Comparison of ENCODE assay signal across 8 cellular contexts in the genomic region with DNA sequence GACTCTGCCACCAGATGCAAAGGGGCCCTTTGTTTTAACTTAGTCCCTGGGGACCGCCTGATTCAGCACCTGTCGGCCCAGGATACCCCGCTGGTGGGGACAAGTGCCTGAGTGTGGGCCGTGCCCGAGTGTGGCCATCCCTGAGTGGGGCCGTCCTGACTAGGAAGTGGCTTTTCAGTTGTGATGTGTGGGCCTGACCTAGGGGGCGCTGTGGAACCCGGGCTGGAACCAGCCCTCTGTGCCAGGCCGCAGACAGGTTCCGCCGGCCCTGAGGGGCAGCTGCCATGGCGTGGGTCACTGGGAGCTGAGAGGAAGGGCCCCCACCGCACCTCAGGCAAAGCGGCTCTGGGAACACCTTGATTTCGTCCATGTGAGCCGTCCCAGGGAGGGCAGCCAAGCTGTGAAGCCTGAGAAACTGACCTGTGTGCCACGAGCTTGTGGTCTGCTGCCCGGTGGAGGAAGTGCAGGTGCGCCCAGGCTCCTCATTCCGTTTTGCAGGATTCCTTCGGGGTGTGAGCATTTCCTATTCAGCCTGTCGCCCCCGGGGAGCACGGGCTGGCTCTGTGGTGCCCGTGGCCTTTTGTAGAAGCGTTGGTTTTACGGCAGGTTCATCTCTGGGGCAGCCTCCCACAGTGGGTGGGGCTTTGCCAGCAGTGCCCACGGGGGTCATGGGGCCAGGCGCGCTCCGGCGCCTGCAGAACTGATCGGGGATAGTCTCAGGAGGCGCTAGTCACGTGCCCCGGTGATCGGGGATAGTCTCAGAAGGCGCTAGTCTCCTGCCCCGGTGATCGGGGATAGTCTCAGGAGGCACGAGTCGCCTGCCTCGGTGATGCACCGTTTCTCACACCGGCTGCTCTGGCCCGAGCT. TPM values are rescaled to one million over a fixed set of nuclear protein-coding genes. Genes with fewer than 3 reads are reported as not detected.
DNase-seq lines count a peak whose midpoint lies in the region; ATAC-seq and TF ChIP-seq lines count a peak whose summit lies in the region.

No MANE protein-coding gene starts in this region.

- H3K27ac Mint-ChIP-seq in activated T-helper 17 cell treated with anti-CD3 and anti-CD28 coated beads, Interleukin-2, amount 50 U/mL, for 72 hours, result peak overlapping the region; percentile 81

- peak; percentile 49 for TF ChIP-seq CTCF in GM20000 (IDR thresholded peaks at IDR 0.05; ENCODE audit: extremely low read depth, missing control alignments)

- H3K27me3 Mint-ChIP-seq in activated T-helper 17 cell treated with anti-CD3 and anti-CD28 coated beads, Interleukin-2, amount 50 U/mL, for 72 hours, result no peaks in the 10 kb centered on the region

- ATAC-seq in activated T-helper 17 cell treated with anti-CD3 and anti-CD28 coated beads, Interleukin-2, amount 50 U/mL, for 72 hours (replicated peaks), result peak; percentile 34
- ATAC-seq in HG03139 (IDR thresholded peaks at IDR 0.05; ENCODE audit: unreplicated experiment), result no peak
- no peak for ATAC-seq in HG02938 (IDR thresholded peaks at IDR 0.05; ENCODE audit: unreplicated experiment)

- H3K36me3 Mint-ChIP-seq in activated T-helper 17 cell treated with anti-CD3 and anti-CD28 coated beads, Interleukin-2, amount 50 U/mL, for 72 hours (ENCODE audit: low read depth), result peaks cover 67% of the 10 kb centered on the region

- DNase-seq in AG08395 (ENCODE audit: low spot score) (peak; percentile 46), GM20000 (ENCODE audit: low spot score) (no peak), OCI-M1 (lab: John Stamatoyannopoulos, UW) (peak; percentile 73), germinal center (ENCODE audit: low spot score) (peak; percentile 37), renal cortical epithelial cell (ENCODE audit: low read depth) (peak; percentile 45)

- H3K4me1 Mint-ChIP-seq in activated T-helper 17 cell treated with anti-CD3 and anti-CD28 coated beads, Interleukin-2, amount 50 U/mL, for 72 hours, result peaks cover 12% of the 10 kb centered on the region

- peak overlapping the region; percentile 91 for H3K4me3 Mint-ChIP-seq in activated T-helper 17 cell treated with anti-CD3 and anti-CD28 coated beads, Interleukin-2, amount 50 U/mL, for 72 hours

- H3K9me3 Mint-ChIP-seq in activated T-helper 17 cell treated with anti-CD3 and anti-CD28 coated beads, Interleukin-2, amount 50 U/mL, for 72 hours, result no peaks in the 10 kb centered on the region

RNA-seq across cellular contexts. Expression of a gene that starts 5.3 kb away (rescaled TPM):
- 1,000 to 10,000 TPM; 2,683 to 3,154 TPM for total RNA-seq in activated T-helper 17 cell treated with anti-CD3 and anti-CD28 coated beads, Interleukin-2, amount 50 U/mL, for 72 hours
- total RNA-seq in renal cortical epithelial cell, result 1,512 and 2,288 TPM in 2 replicates

RNA-seq across cellular contexts. Expression of a gene that starts 9.8 kb away (rescaled TPM):
- 10 to 100 TPM; 11.1 to 44.7 TPM for total RNA-seq in activated T-helper 17 cell treated with anti-CD3 and anti-CD28 coated beads, Interleukin-2, amount 50 U/mL, for 72 hours
- total RNA-seq in renal cortical epithelial cell, result 11.9 and 45.5 TPM in 2 replicates

RNA-seq across cellular contexts. Expression of a gene that starts 47.7 kb away (rescaled TPM):
- not detected for total RNA-seq in activated T-helper 17 cell treated with anti-CD3 and anti-CD28 coated beads, Interleukin-2, amount 50 U/mL, for 72 hours
- total RNA-seq in renal cortical epithelial cell, result 0.50 and 3.1 TPM in 2 replicates

RNA-seq across cellular contexts. Expression of a gene that starts 57.5 kb away (rescaled TPM):
- total RNA-seq in activated T-helper 17 cell treated with anti-CD3 and anti-CD28 coated beads, Interleukin-2, amount 50 U/mL, for 72 hours, result 100 to 1,000 TPM; 115 to 135 TPM
- total RNA-seq in renal cortical epithelial cell, result 114 and 152 TPM in 2 replicates
